Comparison of ENCODE assay signal across 9 cellular contexts in genomic region chr4:40227284-40227683, GRCh38.
A peak's percentile ranks its signal among the peaks of the same experiment; 100 is the strongest.
DNase-seq lines count a peak whose midpoint lies in the region; ATAC-seq and TF ChIP-seq lines count a peak whose summit lies in the region.
"Had no signal": no experiment of that assay in that cellular context is flagged by ENCODE, and none has a peak within 500 bp of the region (broad histone marks: within the 10 kb centered on the region; RNA-seq: fewer than 3 reads in every experiment).

No MANE protein-coding gene starts in this region.

- H3K4me1 Mint-ChIP-seq in effector memory CD8-positive, alpha-beta T cell (ENCODE audit: low read depth in 2 of 2) = peaks cover 66 to 87% of the 10 kb centered on the region in 2 donors

- H3K9me2 ChIP-seq in MM.1S (replicated peaks; ENCODE audit: insufficient read depth, low read length) = no peaks in the 10 kb centered on the region

- peak overlapping the region; percentile 68; the same call in 1 of the 2 replicates for H3K27ac ChIP-seq in MM.1S (ENCODE audit: low read length)

- no peak overlapping the region for H3K4me3 ChIP-seq in MM.1S (ENCODE audit: low read length)
- H3K4me3 ChIP-seq: smooth muscle cell had no signal

- no peaks in the 10 kb centered on the region for H3K27me3 Mint-ChIP-seq in effector memory CD8-positive, alpha-beta T cell

- DNase-seq in MM.1S (peak; percentile 76), SHP77 treated with DMSO at 0.1 percent for 48 hours (lab: John Stamatoyannopoulos, UW) (no peak), HUDEP-2 (lab: John Stamatoyannopoulos, UW; ENCODE audit: unreplicated experiment in 76 of 76) (no peak), NCI-H446 (lab: John Stamatoyannopoulos, UW) (no peak), NCI-H2171 (lab: John Stamatoyannopoulos, UW) (no peak)
- no peak for DNase-seq in effector memory CD8-positive, alpha-beta T cell

- peak overlapping the region; percentile 73 to 82 for H3K4me3 Mint-ChIP-seq in effector memory CD8-positive, alpha-beta T cell

- no peaks in the 10 kb centered on the region for H3K9me3 Mint-ChIP-seq in effector memory CD8-positive, alpha-beta T cell

- peaks cover 99% of the 10 kb centered on the region for H3K79me2 ChIP-seq in MM.1S (ENCODE audit: low read length)

- H3K36me3 Mint-ChIP-seq in effector memory CD8-positive, alpha-beta T cell (ENCODE audit: insufficient read depth) = peaks cover 90% of the 10 kb centered on the region

- peak overlapping the region; percentile 26; the same call in 1 of the 2 replicates for H3K9ac ChIP-seq in MM.1S (ENCODE audit: low read length)

- H3K27me3 ChIP-seq in MM.1S (replicated peaks; ENCODE audit: insufficient read depth, low read length) = no peaks in the 10 kb centered on the region

- peaks cover 43% of the 10 kb centered on the region for H3K4me1 ChIP-seq in MM.1S (ENCODE audit: low read length)

- no peak for TF ChIP-seq CTCF in MM.1S (IDR thresholded peaks at IDR 0.05; ENCODE audit: low read length)

- peaks cover 46% of the 10 kb centered on the region for H4K20me1 ChIP-seq in MM.1S (ENCODE audit: insufficient read depth, low read length)

- H2AFZ ChIP-seq in MM.1S (ENCODE audit: low read length) = no peak overlapping the region

- ATAC-seq in GM18499 (IDR thresholded peaks at IDR 0.05; ENCODE audit: insufficient read depth, unreplicated experiment) = peak; percentile 44
- ATAC-seq in GM21717 (IDR thresholded peaks at IDR 0.05; ENCODE audit: unreplicated experiment) = peak; percentile 48
- no peak for ATAC-seq in effector memory CD8-positive, alpha-beta T cell (replicated peaks)

- H3K36me3 ChIP-seq in MM.1S (replicated peaks; ENCODE audit: insufficient read depth, low read length) = peaks cover 25% of the 10 kb centered on the region

- H3K9me3 ChIP-seq in MM.1S (replicated peaks; ENCODE audit: insufficient read depth, low read length) = no peaks in the 10 kb centered on the region

- peaks cover 59% of the 10 kb centered on the region for H3F3A ChIP-seq in MM.1S (ENCODE audit: insufficient read depth, low read length)

- H3K27ac Mint-ChIP-seq in effector memory CD8-positive, alpha-beta T cell = peak overlapping the region; percentile 57 to 95

- peak overlapping the region; percentile 64; the same call in 1 of the 2 replicates for H3K4me2 ChIP-seq in MM.1S (ENCODE audit: low read depth, low read length)
- H3K4me2 ChIP-seq: smooth muscle cell had no signal
